21 cellular contexts compared by ENCODE assay signal in genomic region chr9:89447416-89447815, GRCh38. TPM values are rescaled to one million over a fixed set of nuclear protein-coding genes. Genes with fewer than 3 reads are reported as not detected.
A peak's percentile ranks its signal among the peaks of the same experiment; 100 is the strongest.
DNase-seq lines count a peak whose midpoint lies in the region; ATAC-seq and TF ChIP-seq lines count a peak whose summit lies in the region.
"Had no signal": no experiment of that assay in that cellular context is flagged by ENCODE, and none has a peak within 500 bp of the region (broad histone marks: within the 10 kb centered on the region; RNA-seq: fewer than 3 reads in every experiment).

No MANE protein-coding gene starts in this region.

- H3K4me1 Mint-ChIP-seq in CD14-positive monocyte: peaks cover 55% of the 10 kb centered on the region
- H3K4me1 Mint-ChIP-seq in CD8-positive, alpha-beta memory T cell: peaks cover 85 to 96% (median 92%) of the 10 kb centered on the region in 3 donors
- H3K4me1 Mint-ChIP-seq in activated naive CD8-positive, alpha-beta T cell treated with anti-CD3 and anti-CD28 coated beads for 36 hours: peaks cover 89% of the 10 kb centered on the region
- peaks cover 66 to 94% (median 89%) of the 10 kb centered on the region in 7 donors for H3K4me1 Mint-ChIP-seq in naive thymus-derived CD4-positive, alpha-beta T cell

- H3K27me3 ChIP-seq in CD8-positive, alpha-beta memory T cell (ENCODE audit: insufficient read depth, low read length, poor library complexity, severe bottlenecking): no peaks in the 10 kb centered on the region
- H3K27me3 ChIP-seq in naive thymus-derived CD4-positive, alpha-beta T cell (ENCODE audit: control insufficient read depth in 2 of 2, insufficient read depth in 2 of 2, low read length in 2 of 2): no peaks in the 10 kb centered on the region
- H3K27me3 ChIP-seq: ascending aorta, colonic mucosa, testis had no signal

- H3K36me3 ChIP-seq in CD8-positive, alpha-beta memory T cell (ENCODE audit: insufficient read depth, low read length): peaks cover 15% of the 10 kb centered on the region
- H3K36me3 ChIP-seq in naive thymus-derived CD4-positive, alpha-beta T cell (ENCODE audit: control insufficient read depth in 2 of 3, insufficient read depth in 3 of 3, low read length in 3 of 3): peaks cover 0 to 34% (median 7%) of the 10 kb centered on the region in 3 experiments
- H3K36me3 ChIP-seq: ascending aorta, colonic mucosa had no signal

- no peak overlapping the region for H3K4me3 ChIP-seq in CD8-positive, alpha-beta memory T cell (ENCODE audit: low read length)
- H3K4me3 ChIP-seq in naive thymus-derived CD4-positive, alpha-beta T cell (ENCODE audit: low read length): no peak overlapping the region
- H3K4me3 ChIP-seq: ascending aorta, colonic mucosa, mucosa of descending colon, testis had no signal

- H3K9me3 ChIP-seq in CD8-positive, alpha-beta memory T cell (ENCODE audit: low read length): no peaks in the 10 kb centered on the region
- no peaks in the 10 kb centered on the region for H3K9me3 ChIP-seq in naive thymus-derived CD4-positive, alpha-beta T cell (ENCODE audit: control insufficient read depth in 2 of 3, low read length in 3 of 3)
- H3K9me3 ChIP-seq: ascending aorta, colonic mucosa, mucosa of descending colon, testis had no signal

- POLR2A ChIA-PET in CD8-positive, alpha-beta memory T cell (lab: Charles Lee): no interaction called here
- POLR2A ChIA-PET in naive thymus-derived CD4-positive, alpha-beta T cell (lab: Charles Lee): interaction anchor here (0.7 to 19.8 kb wide), 5 partner anchors 10 to 102 kb away, joined by 3 to 242 read pairs (median 4); no protein-coding TSS in a partner anchor

- ATAC-seq in naive thymus-derived CD4-positive, alpha-beta T cell: no peak
- no peak for ATAC-seq in GM18867 (IDR thresholded peaks at IDR 0.05; ENCODE audit: unreplicated experiment)
- ATAC-seq in HG03045 (IDR thresholded peaks at IDR 0.05; ENCODE audit: unreplicated experiment): no peak
- ATAC-seq: left lobe of liver, mucosa of descending colon had no signal

- peak overlapping the region in 6 of 7 donors; percentile 1 to 70 (median 54) for H3K27ac Mint-ChIP-seq in CD14-positive monocyte
- peak overlapping the region; percentile 75 to 98 (median 90) for H3K27ac Mint-ChIP-seq in CD8-positive, alpha-beta memory T cell
- H3K27ac Mint-ChIP-seq in activated naive CD8-positive, alpha-beta T cell treated with anti-CD3 and anti-CD28 coated beads for 36 hours: peak overlapping the region; percentile 90
- peak overlapping the region; percentile 75 to 99 (median 96) for H3K27ac Mint-ChIP-seq in naive thymus-derived CD4-positive, alpha-beta T cell

- DNase-seq in CD14-positive monocyte (ENCODE audit: low spot score) (no peak), NCI-H510A (lab: John Stamatoyannopoulos, UW) (no peak), OCI-M2 (lab: John Stamatoyannopoulos, UW; ENCODE audit: unreplicated experiment) (no peak)
- DNase-seq in CD8-positive, alpha-beta memory T cell: no peak
- no peak for DNase-seq in activated naive CD8-positive, alpha-beta T cell treated with anti-CD3 and anti-CD28 coated beads for 36 hours
- DNase-seq in naive thymus-derived CD4-positive, alpha-beta T cell: no peak
- DNase-seq: activated CD4-positive, CD25-positive, alpha-beta regulatory T cell treated with anti-CD3 and anti-CD28 coated beads, Interleukin-2, amount 50 U/mL, for 72 hours; activated T-cell treated with anti-CD3 and anti-CD28 coated beads, Interleukin-2, amount 50 U/mL, for 1 hour; colonic mucosa; GF-D8; KG1; NCI-H2081 treated with DMSO at 0.1 percent for 48 hours; NCI-H526; SIG-M5; T-helper 9 cell; testis had no signal

- no peak for TF ChIP-seq CTCF in CD14-positive monocyte (IDR thresholded peaks at IDR 0.05)

- H3K27ac ChIP-seq in CD8-positive, alpha-beta memory T cell (ENCODE audit: low read depth, low read length): no peak overlapping the region
- peak overlapping the region; percentile 60 for H3K27ac ChIP-seq in naive thymus-derived CD4-positive, alpha-beta T cell (ENCODE audit: low read depth, low read length)
- H3K27ac ChIP-seq: ascending aorta, colonic mucosa, testis had no signal

- no peak overlapping the region for H3K4me3 Mint-ChIP-seq in CD14-positive monocyte
- H3K4me3 Mint-ChIP-seq in CD8-positive, alpha-beta memory T cell: peak overlapping the region in 4 of 7 donors; percentile 47 to 85 (median 64)
- H3K4me3 Mint-ChIP-seq in activated naive CD8-positive, alpha-beta T cell treated with anti-CD3 and anti-CD28 coated beads for 36 hours: no peak overlapping the region
- peak overlapping the region in 7 of 10 donors; percentile 7 to 83 (median 52) for H3K4me3 Mint-ChIP-seq in naive thymus-derived CD4-positive, alpha-beta T cell

- H3K4me1 ChIP-seq in CD8-positive, alpha-beta memory T cell (ENCODE audit: insufficient read depth, low read length): peaks cover 93% of the 10 kb centered on the region
- H3K4me1 ChIP-seq in naive thymus-derived CD4-positive, alpha-beta T cell (ENCODE audit: control insufficient read depth in 2 of 2, insufficient read depth in 2 of 2, low read length in 2 of 2): peaks cover 78 to 93% of the 10 kb centered on the region in 2 donors
- H3K4me1 ChIP-seq: ascending aorta, colonic mucosa had no signal

- peaks cover 0 to 2% (median 0%) of the 10 kb centered on the region in 7 donors for H3K9me3 Mint-ChIP-seq in CD14-positive monocyte
- no peaks in the 10 kb centered on the region for H3K9me3 Mint-ChIP-seq in CD8-positive, alpha-beta memory T cell
- H3K9me3 Mint-ChIP-seq in activated naive CD8-positive, alpha-beta T cell treated with anti-CD3 and anti-CD28 coated beads for 36 hours: no peaks in the 10 kb centered on the region
- peaks cover 0 to 2% (median 0%) of the 10 kb centered on the region in 11 donors for H3K9me3 Mint-ChIP-seq in naive thymus-derived CD4-positive, alpha-beta T cell

- intact Hi-C loops in CD14-positive monocyte (cut with micrococcal nuclease): no loop called here
- intact Hi-C loops in naive thymus-derived CD4-positive, alpha-beta T cell (cut with micrococcal nuclease): no loop called here

- peaks cover 61 to 74% of the 10 kb centered on the region in 2 donors for H3K36me3 Mint-ChIP-seq in CD14-positive monocyte
- peaks cover 5 to 78% (median 8%) of the 10 kb centered on the region in 3 donors for H3K36me3 Mint-ChIP-seq in CD8-positive, alpha-beta memory T cell
- H3K36me3 Mint-ChIP-seq in activated naive CD8-positive, alpha-beta T cell treated with anti-CD3 and anti-CD28 coated beads for 36 hours: peaks cover 69% of the 10 kb centered on the region
- H3K36me3 Mint-ChIP-seq in naive thymus-derived CD4-positive, alpha-beta T cell: peaks cover 4 to 33% (median 28%) of the 10 kb centered on the region in 5 donors

- CTCF ChIA-PET in CD8-positive, alpha-beta memory T cell (lab: Charles Lee): interaction anchor here (1.4 to 4.9 kb wide), 4 partner anchors 10 to 101 kb away, joined by 4 to 22 read pairs (median 6); no protein-coding TSS in a partner anchor
- CTCF ChIA-PET in naive thymus-derived CD4-positive, alpha-beta T cell (lab: Charles Lee): interaction anchor here (1.4 to 1.8 kb wide), 2 partner anchors 75 to 101 kb away, joined by 4 to 5 read pairs; no protein-coding TSS in a partner anchor

- H3K27me3 Mint-ChIP-seq in CD14-positive monocyte (ENCODE audit: low read depth in 3 of 3): peaks cover 0 to 4% (median 2%) of the 10 kb centered on the region in 3 donors
- peaks cover 0 to 2% of the 10 kb centered on the region in 2 donors for H3K27me3 Mint-ChIP-seq in CD8-positive, alpha-beta memory T cell
- no peaks in the 10 kb centered on the region for H3K27me3 Mint-ChIP-seq in activated naive CD8-positive, alpha-beta T cell treated with anti-CD3 and anti-CD28 coated beads for 36 hours
- H3K27me3 Mint-ChIP-seq in naive thymus-derived CD4-positive, alpha-beta T cell: no peaks in the 10 kb centered on the region

RNA-seq across cellular contexts. Expression of gene SEMA4D, which starts 50.5 kb away (rescaled TPM):
- polyA plus RNA-seq in CD14-positive monocyte: 10 to 100 TPM; 28.2 to 28.6 TPM
- 100 to 1,000 TPM; 238 to 243 TPM for total RNA-seq in CD8-positive, alpha-beta memory T cell
- 227 TPM for polyA plus RNA-seq in CD8-positive, alpha-beta memory T cell
- 100 to 1,000 TPM; 239 to 245 TPM for total RNA-seq in activated naive CD8-positive, alpha-beta T cell treated with anti-CD3 and anti-CD28 coated beads for 36 hours
- total RNA-seq in naive thymus-derived CD4-positive, alpha-beta T cell: 100 to 1,000 TPM; 389 to 465 (median 460) TPM
- polyA plus RNA-seq in naive thymus-derived CD4-positive, alpha-beta T cell: 100 to 1,000 TPM; 114 to 268 TPM

Comparison
In these comparisons a context has a peak if more than half of its experiments do, and no peak if none do; other contexts are left out.
1. H3K4me3 Mint-ChIP-seq: peak in CD8-positive, alpha-beta memory T cell (4 of 7) and naive thymus-derived CD4-positive, alpha-beta T cell (7 of 10); none in CD14-positive monocyte (0 of 2) and activated naive CD8-positive, alpha-beta T cell treated with anti-CD3 and anti-CD28 coated beads for 36 hours (single experiment).
2. Peak in every context shown above with its lines, with median percentiles within 50 percentile points of each other: H3K27ac Mint-ChIP-seq.